Comparison of ENCODE assay signal across 9 cellular contexts in the genomic region with DNA sequence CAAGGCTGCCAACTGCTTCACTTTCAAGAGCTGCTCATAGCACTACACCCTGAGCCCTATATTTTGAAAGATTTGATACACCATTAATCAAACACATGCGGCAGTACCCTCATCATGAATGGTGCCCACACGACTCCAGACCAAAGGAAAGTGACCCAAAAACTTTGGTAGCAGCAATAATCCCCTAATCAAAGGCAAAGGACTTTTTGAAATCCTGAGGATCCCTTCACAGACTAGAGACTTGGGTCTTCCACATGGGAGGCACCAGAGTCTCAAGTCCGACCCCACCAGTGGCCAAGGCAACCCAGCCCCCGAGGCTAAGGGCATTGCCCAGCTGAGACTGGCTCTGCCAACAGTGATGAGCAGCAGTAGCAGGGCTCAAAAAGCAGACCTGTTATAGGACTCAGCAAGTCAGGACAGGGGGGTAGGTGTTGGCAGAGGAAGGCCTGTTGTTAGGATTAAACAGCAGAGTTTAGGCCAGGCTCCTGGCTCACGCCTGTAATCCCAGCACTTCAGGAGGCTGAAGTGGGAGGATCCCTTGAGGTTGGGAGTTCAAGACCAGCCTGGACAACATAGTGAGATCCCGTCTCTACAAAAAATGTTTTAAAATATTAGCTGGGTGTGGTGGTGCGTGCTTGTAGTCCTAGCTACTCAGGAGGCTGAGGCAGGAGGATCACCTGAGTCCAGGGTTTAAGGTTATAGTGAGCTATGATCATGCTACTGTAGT. TPM values are rescaled to one million over a fixed set of nuclear protein-coding genes. Genes with fewer than 3 reads are reported as not detected.
DNase-seq lines count a peak whose midpoint lies in the region; ATAC-seq and TF ChIP-seq lines count a peak whose summit lies in the region.
"Had no signal": no experiment of that assay in that cellular context is flagged by ENCODE, and none has a peak within 500 bp of the region (broad histone marks: within the 10 kb centered on the region; RNA-seq: fewer than 3 reads in every experiment).

No MANE protein-coding gene starts in this region.

- no peaks in the 10 kb centered on the region for H3K27me3 Mint-ChIP-seq in CD4-positive, CD25-positive, alpha-beta regulatory T cell
- no peaks in the 10 kb centered on the region for H3K27me3 Mint-ChIP-seq in central memory CD8-positive, alpha-beta T cell

- H3K79me2 ChIP-seq in Karpas-422 (ENCODE audit: low read length) = peaks cover 51% of the 10 kb centered on the region

- 0 out of 2 replicates have a peak overlapping the region, but pooled peaks have one; percentile 16 for H3K9ac ChIP-seq in Karpas-422 (ENCODE audit: low read length)

- peaks cover 24% of the 10 kb centered on the region for H3K36me3 ChIP-seq in CD4-positive, CD25-positive, alpha-beta regulatory T cell (ENCODE audit: control insufficient read depth, insufficient read depth, low read length)
- peaks cover 17% of the 10 kb centered on the region for H3K36me3 ChIP-seq in Karpas-422 (ENCODE audit: insufficient read depth, low read length)
- peaks cover 61% of the 10 kb centered on the region for H3K36me3 ChIP-seq in neutrophil

- no peaks in the 10 kb centered on the region for H3K9me3 ChIP-seq in CD4-positive, CD25-positive, alpha-beta regulatory T cell (ENCODE audit: control insufficient read depth in 2 of 2, low read length in 2 of 2)
- no peaks in the 10 kb centered on the region for H3K9me3 ChIP-seq in Karpas-422 (ENCODE audit: low read length)
- H3K9me3 ChIP-seq in neutrophil = no peaks in the 10 kb centered on the region

- H3K27ac Mint-ChIP-seq in CD4-positive, CD25-positive, alpha-beta regulatory T cell = peak overlapping the region; percentile 79 to 91 (median 89)
- peak overlapping the region; percentile 77 for H3K27ac Mint-ChIP-seq in central memory CD8-positive, alpha-beta T cell (ENCODE audit: low read depth)

- ATAC-seq in CD4-positive, CD25-positive, alpha-beta regulatory T cell (ENCODE audit: low read depth in 2 of 2) = no peak
- no peak for ATAC-seq in central memory CD8-positive, alpha-beta T cell (replicated peaks; ENCODE audit: extremely low read depth, poor library complexity, severe bottlenecking)
- ATAC-seq in GM21515 (IDR thresholded peaks at IDR 0.05; ENCODE audit: unreplicated experiment) = no peak
- ATAC-seq in GM18520 (IDR thresholded peaks at IDR 0.05; ENCODE audit: unreplicated experiment) = no peak
- no peak for ATAC-seq in HG02759 (IDR thresholded peaks at IDR 0.05; ENCODE audit: unreplicated experiment)

- H3K27ac ChIP-seq in CD4-positive, CD25-positive, alpha-beta regulatory T cell (ENCODE audit: insufficient read depth, low read length, poor library complexity, severe bottlenecking) = peak overlapping the region; percentile 41
- no peak overlapping the region for H3K27ac ChIP-seq in Karpas-422 (ENCODE audit: low read length)
- peak overlapping the region; percentile 94 for H3K27ac ChIP-seq in neutrophil

- peaks cover 62% of the 10 kb centered on the region for H3K4me1 ChIP-seq in CD4-positive, CD25-positive, alpha-beta regulatory T cell (ENCODE audit: control insufficient read depth, insufficient read depth, low read length, poor library complexity, severe bottlenecking)
- H3K4me1 ChIP-seq in Karpas-422 (ENCODE audit: low read length) = peaks cover 80% of the 10 kb centered on the region
- H3K4me1 ChIP-seq in neutrophil (ENCODE audit: control insufficient read depth in 1 of 2, insufficient read depth in 1 of 2, low read depth in 1 of 2, low read length in 1 of 2) = peaks cover 68 to 87% of the 10 kb centered on the region in 2 experiments

- H3K27me3 ChIP-seq in CD4-positive, CD25-positive, alpha-beta regulatory T cell (ENCODE audit: control insufficient read depth, insufficient read depth, low read length) = no peaks in the 10 kb centered on the region
- H3K27me3 ChIP-seq in Karpas-422 (ENCODE audit: low read length) (no peaks in the 10 kb centered on the region), neutrophil (no peaks in the 10 kb centered on the region)

- peak overlapping the region; percentile 70 to 100 (median 94) for H3K4me3 Mint-ChIP-seq in CD4-positive, CD25-positive, alpha-beta regulatory T cell
- peak overlapping the region; percentile 82 for H3K4me3 Mint-ChIP-seq in central memory CD8-positive, alpha-beta T cell

- H2AFZ ChIP-seq in Karpas-422 (ENCODE audit: low read length) = no peak overlapping the region

- H3K9me2 ChIP-seq in Karpas-422 (replicated peaks; ENCODE audit: insufficient read depth, low read length) = no peaks in the 10 kb centered on the region

- H4K20me1 ChIP-seq in Karpas-422 (ENCODE audit: insufficient read depth, low read depth, low read length) = peaks cover 8% of the 10 kb centered on the region; the same call in 1 of the 2 replicates

- no peak for DNase-seq in CD4-positive, CD25-positive, alpha-beta regulatory T cell
- DNase-seq in Karpas-422 = no peak
- DNase-seq in central memory CD8-positive, alpha-beta T cell (ENCODE audit: low spot score in 2 of 2) = no peak
- no peak for DNase-seq in iPS-NIHi11 (ENCODE audit: low spot score)
- DNase-seq: stimulated activated CD4-positive, alpha-beta T cell treated with anti-CD3 and anti-CD28 coated beads, Interleukin-1b, Interleukin-23, amount 100 ng/mL, for 48 hours had no signal

- no peak for TF ChIP-seq CTCF in neutrophil (IDR thresholded peaks at IDR 0.05)

- peak overlapping the region; percentile 22 for H3K4me2 ChIP-seq in Karpas-422 (ENCODE audit: low read depth, low read length, poor library complexity, severe bottlenecking)

- peaks cover 25 to 76% (median 54%) of the 10 kb centered on the region in 4 donors for H3K4me1 Mint-ChIP-seq in CD4-positive, CD25-positive, alpha-beta regulatory T cell
- H3K4me1 Mint-ChIP-seq in central memory CD8-positive, alpha-beta T cell = peaks cover 60% of the 10 kb centered on the region

- H3K9me3 Mint-ChIP-seq in CD4-positive, CD25-positive, alpha-beta regulatory T cell = peaks cover 0 to 1% (median 0%) of the 10 kb centered on the region in 7 donors
- no peaks in the 10 kb centered on the region for H3K9me3 Mint-ChIP-seq in central memory CD8-positive, alpha-beta T cell

- peaks cover 35% of the 10 kb centered on the region for H3K36me3 Mint-ChIP-seq in CD4-positive, CD25-positive, alpha-beta regulatory T cell
- H3K36me3 Mint-ChIP-seq in central memory CD8-positive, alpha-beta T cell (ENCODE audit: insufficient read depth) = peaks cover 39% of the 10 kb centered on the region

- peak overlapping the region; percentile 53 for H3K4me3 ChIP-seq in CD4-positive, CD25-positive, alpha-beta regulatory T cell (ENCODE audit: low read depth, low read length)
- H3K4me3 ChIP-seq in Karpas-422 (ENCODE audit: low read length) (no peak overlapping the region), neutrophil (ENCODE audit: low read depth in 1 of 2, low read length in 1 of 2) (peak overlapping the region; percentile 86 to 94)

RNA-seq across cellular contexts. Expression of a gene that starts 3.2 kb away (rescaled TPM):
- total RNA-seq in CD4-positive, CD25-positive, alpha-beta regulatory T cell = 58.3 TPM
- 1 to 10 TPM; 4.6 to 7.8 (median 5.7) TPM for polyA plus RNA-seq in CD4-positive, CD25-positive, alpha-beta regulatory T cell
- total RNA-seq in Karpas-422 (2014; rRNA removed; shearing (Covaris generic); ENCODE audit: low replicate concordance) = 42.4 and 49.0 TPM in 2 replicates

RNA-seq across cellular contexts. Expression of a gene that starts 50.2 kb away (rescaled TPM):
- total RNA-seq in CD4-positive, CD25-positive, alpha-beta regulatory T cell = 19.3 TPM
- 10 to 100 TPM; 15.4 to 21.4 (median 17.9) TPM for polyA plus RNA-seq in CD4-positive, CD25-positive, alpha-beta regulatory T cell
- 14.6 and 16.4 TPM in 2 replicates for total RNA-seq in Karpas-422 (2014; rRNA removed; shearing (Covaris generic); ENCODE audit: low replicate concordance)
